2 cellular contexts compared by ENCODE assay signal in the genomic region with DNA sequence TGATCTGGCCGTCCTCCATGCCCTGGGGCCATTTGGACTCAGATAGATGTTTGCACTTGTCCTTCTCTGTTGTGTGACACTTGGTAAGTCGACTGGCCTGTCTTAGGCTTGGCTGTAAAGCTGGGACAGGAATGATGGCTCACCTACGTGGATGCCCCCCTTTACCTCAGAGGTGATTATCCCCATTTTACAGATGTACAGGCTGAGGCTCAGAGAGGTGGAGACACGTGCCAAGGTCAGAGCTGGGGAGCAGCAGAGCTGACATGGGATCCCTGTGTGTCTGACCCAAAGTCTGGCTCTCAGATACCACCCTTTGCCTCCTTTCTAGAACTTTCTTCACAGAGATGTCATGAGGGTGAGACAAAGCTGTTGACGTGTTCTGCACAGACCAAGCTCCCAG.
TF ChIP-seq lines count a peak whose summit lies in the region.

No MANE protein-coding gene starts in this region.

TF ChIP-seq in IMR-90, 13 proteins besides CTCF, POLR2A, EP300 and RAD21 (continued from another document):
- TF ChIP-seq SMC3 (IDR thresholded peaks at IDR 0.05; ENCODE audit: low read depth, low read length) (no peak), CHD1 (IDR thresholded peaks at IDR 0.05; ENCODE audit: low read depth, low read length) (no peak), RCOR1 (IDR thresholded peaks at IDR 0.05; ENCODE audit: insufficient replicate concordance, low read length) (no peak), MXI1 (IDR thresholded peaks at IDR 0.05; ENCODE audit: borderline replicate concordance, low read depth, low read length) (no peak), BHLHE40 (IDR thresholded peaks at IDR 0.05; ENCODE audit: low read depth, low read length) (no peak), FOS (IDR thresholded peaks at IDR 0.05; ENCODE audit: low read depth, low read length) (no peak)
- TF ChIP-seq, protein P1, sequence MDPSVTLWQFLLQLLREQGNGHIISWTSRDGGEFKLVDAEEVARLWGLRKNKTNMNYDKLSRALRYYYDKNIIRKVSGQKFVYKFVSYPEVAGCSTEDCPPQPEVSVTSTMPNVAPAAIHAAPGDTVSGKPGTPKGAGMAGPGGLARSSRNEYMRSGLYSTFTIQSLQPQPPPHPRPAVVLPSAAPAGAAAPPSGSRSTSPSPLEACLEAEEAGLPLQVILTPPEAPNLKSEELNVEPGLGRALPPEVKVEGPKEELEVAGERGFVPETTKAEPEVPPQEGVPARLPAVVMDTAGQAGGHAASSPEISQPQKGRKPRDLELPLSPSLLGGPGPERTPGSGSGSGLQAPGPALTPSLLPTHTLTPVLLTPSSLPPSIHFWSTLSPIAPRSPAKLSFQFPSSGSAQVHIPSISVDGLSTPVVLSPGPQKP (IDR thresholded peaks at IDR 0.05; ENCODE audit: borderline replicate concordance, low read depth, low read length) = no peak
- TF ChIP-seq, protein P2, sequence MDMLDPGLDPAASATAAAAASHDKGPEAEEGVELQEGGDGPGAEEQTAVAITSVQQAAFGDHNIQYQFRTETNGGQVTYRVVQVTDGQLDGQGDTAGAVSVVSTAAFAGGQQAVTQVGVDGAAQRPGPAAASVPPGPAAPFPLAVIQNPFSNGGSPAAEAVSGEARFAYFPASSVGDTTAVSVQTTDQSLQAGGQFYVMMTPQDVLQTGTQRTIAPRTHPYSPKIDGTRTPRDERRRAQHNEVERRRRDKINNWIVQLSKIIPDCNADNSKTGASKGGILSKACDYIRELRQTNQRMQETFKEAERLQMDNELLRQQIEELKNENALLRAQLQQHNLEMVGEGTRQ (IDR thresholded peaks at IDR 0.05; ENCODE audit: low read depth, low read length) = no peak

TF ChIP-seq in K562, 482 proteins besides CTCF, POLR2A, EP300 and RAD21 (continued from another document):
- TF ChIP-seq ZNF785 (CRISPR knock-in tag; IDR thresholded peaks at IDR 0.05) = no peak
- TF ChIP-seq KDM1A (IDR thresholded peaks at IDR 0.05) = peak in 1 of 2 experiments; percentile 25; a peak in 1 of 4 replicates
- TF ChIP-seq YBX1 (IDR thresholded peaks at IDR 0.05) = no peak
- TF ChIP-seq TAF9B (IDR thresholded peaks at IDR 0.05; ENCODE audit: partially characterized antibody) = no peak
- no peak for TF ChIP-seq ZEB2 (IDR thresholded peaks at IDR 0.05)
- TF ChIP-seq KLF6 (CRISPR knock-in tag; IDR thresholded peaks at IDR 0.05; ENCODE audit: borderline replicate concordance) = no peak
- TF ChIP-seq, protein P3, sequence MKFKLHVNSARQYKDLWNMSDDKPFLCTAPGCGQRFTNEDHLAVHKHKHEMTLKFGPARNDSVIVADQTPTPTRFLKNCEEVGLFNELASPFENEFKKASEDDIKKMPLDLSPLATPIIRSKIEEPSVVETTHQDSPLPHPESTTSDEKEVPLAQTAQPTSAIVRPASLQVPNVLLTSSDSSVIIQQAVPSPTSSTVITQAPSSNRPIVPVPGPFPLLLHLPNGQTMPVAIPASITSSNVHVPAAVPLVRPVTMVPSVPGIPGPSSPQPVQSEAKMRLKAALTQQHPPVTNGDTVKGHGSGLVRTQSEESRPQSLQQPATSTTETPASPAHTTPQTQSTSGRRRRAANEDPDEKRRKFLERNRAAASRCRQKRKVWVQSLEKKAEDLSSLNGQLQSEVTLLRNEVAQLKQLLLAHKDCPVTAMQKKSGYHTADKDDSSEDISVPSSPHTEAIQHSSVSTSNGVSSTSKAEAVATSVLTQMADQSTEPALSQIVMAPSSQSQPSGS (CRISPR knock-in tag; IDR thresholded peaks at IDR 0.05) = 0 out of 2 replicates have a peak, but pooled peaks have one; percentile 20
- peak; percentile 72 for TF ChIP-seq BCOR (IDR thresholded peaks at IDR 0.05)
- peak; percentile 74 for TF ChIP-seq RBM25 (IDR thresholded peaks at IDR 0.05; ENCODE audit: low read depth, low read length, severe bottlenecking)
- TF ChIP-seq ZC3H8 (IDR thresholded peaks at IDR 0.05) = no peak
- TF ChIP-seq MEIS2 (IDR thresholded peaks at IDR 0.05; ENCODE audit: partially characterized antibody) = no peak
- TF ChIP-seq NRF1 (conservative IDR thresholded peaks at IDR 0.05 in 1 of 2, IDR thresholded peaks at IDR 0.05 in 1 of 2) = no peak
- TF ChIP-seq, protein P4, sequence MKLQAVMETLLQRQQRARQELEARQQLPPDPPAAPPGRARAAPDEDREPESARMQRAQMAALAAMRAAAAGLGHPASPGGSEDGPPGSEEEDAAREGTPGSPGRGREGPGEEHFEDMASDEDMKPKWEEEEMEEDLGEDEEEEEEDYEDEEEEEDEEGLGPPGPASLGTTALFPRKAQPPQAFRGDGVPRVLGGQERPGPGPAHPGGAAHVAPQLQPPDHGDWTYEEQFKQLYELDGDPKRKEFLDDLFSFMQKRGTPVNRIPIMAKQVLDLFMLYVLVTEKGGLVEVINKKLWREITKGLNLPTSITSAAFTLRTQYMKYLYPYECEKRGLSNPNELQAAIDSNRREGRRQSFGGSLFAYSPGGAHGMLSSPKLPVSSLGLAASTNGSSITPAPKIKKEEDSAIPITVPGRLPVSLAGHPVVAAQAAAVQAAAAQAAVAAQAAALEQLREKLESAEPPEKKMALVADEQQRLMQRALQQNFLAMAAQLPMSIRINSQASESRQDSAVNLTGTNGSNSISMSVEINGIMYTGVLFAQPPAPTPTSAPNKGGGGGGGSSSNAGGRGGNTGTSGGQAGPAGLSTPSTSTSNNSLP (IDR thresholded peaks at IDR 0.05; ENCODE audit: borderline replicate concordance, low read depth, low read length) = no peak
- TF ChIP-seq, protein P5, sequence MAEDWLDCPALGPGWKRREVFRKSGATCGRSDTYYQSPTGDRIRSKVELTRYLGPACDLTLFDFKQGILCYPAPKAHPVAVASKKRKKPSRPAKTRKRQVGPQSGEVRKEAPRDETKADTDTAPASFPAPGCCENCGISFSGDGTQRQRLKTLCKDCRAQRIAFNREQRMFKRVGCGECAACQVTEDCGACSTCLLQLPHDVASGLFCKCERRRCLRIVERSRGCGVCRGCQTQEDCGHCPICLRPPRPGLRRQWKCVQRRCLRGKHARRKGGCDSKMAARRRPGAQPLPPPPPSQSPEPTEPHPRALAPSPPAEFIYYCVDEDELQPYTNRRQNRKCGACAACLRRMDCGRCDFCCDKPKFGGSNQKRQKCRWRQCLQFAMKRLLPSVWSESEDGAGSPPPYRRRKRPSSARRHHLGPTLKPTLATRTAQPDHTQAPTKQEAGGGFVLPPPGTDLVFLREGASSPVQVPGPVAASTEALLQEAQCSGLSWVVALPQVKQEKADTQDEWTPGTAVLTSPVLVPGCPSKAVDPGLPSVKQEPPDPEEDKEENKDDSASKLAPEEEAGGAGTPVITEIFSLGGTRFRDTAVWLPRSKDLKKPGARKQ (CRISPR knock-in tag; IDR thresholded peaks at IDR 0.05) = no peak
